1 cellular context compared by ENCODE assay signal in the genomic region with DNA sequence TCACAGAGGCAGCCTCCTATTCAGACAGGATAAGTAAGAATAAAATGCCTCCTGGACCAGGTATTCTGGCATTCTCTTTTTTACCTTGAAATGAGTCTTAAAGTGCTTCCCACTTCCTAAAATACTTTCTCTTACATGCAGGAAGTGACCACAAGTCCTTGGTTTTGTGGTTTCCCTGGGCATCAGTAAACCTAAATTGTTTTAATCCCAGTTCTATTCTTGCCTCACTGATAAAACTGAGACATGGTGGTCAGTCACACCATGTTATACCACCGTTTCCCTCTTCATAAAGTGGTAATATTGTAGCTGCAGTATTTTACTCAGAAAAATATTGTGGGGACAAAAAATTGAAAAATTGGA.
TF ChIP-seq lines count a peak whose summit lies in the region.

No MANE protein-coding gene starts in this region.

TF ChIP-seq in WTC11, 78 proteins besides CTCF, POLR2A, EP300 and RAD21:
- TF ChIP-seq, protein P1, sequence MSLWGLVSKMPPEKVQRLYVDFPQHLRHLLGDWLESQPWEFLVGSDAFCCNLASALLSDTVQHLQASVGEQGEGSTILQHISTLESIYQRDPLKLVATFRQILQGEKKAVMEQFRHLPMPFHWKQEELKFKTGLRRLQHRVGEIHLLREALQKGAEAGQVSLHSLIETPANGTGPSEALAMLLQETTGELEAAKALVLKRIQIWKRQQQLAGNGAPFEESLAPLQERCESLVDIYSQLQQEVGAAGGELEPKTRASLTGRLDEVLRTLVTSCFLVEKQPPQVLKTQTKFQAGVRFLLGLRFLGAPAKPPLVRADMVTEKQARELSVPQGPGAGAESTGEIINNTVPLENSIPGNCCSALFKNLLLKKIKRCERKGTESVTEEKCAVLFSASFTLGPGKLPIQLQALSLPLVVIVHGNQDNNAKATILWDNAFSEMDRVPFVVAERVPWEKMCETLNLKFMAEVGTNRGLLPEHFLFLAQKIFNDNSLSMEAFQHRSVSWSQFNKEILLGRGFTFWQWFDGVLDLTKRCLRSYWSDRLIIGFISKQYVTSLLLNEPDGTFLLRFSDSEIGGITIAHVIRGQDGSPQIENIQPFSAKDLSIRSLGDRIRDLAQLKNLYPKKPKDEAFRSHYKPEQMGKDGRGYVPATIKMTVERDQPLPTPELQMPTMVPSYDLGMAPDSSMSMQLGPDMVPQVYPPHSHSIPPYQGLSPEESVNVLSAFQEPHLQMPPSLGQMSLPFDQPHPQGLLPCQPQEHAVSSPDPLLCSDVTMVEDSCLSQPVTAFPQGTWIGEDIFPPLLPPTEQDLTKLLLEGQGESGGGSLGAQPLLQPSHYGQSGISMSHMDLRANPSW (CRISPR knock-in tag; conservative IDR thresholded peaks at IDR 0.05; ENCODE audit: low read depth) = no peak
- TF ChIP-seq ESRRA (CRISPR knock-in tag; IDR thresholded peaks at IDR 0.05; ENCODE audit: borderline replicate concordance) = no peak
- TF ChIP-seq, protein P2, sequence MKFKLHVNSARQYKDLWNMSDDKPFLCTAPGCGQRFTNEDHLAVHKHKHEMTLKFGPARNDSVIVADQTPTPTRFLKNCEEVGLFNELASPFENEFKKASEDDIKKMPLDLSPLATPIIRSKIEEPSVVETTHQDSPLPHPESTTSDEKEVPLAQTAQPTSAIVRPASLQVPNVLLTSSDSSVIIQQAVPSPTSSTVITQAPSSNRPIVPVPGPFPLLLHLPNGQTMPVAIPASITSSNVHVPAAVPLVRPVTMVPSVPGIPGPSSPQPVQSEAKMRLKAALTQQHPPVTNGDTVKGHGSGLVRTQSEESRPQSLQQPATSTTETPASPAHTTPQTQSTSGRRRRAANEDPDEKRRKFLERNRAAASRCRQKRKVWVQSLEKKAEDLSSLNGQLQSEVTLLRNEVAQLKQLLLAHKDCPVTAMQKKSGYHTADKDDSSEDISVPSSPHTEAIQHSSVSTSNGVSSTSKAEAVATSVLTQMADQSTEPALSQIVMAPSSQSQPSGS (CRISPR knock-in tag; IDR thresholded peaks at IDR 0.05; ENCODE audit: borderline replicate concordance, low read depth) = no peak
- no peak for TF ChIP-seq ZNF396 (CRISPR knock-in tag; IDR thresholded peaks at IDR 0.05; ENCODE audit: borderline replicate concordance)
- TF ChIP-seq, protein P3, sequence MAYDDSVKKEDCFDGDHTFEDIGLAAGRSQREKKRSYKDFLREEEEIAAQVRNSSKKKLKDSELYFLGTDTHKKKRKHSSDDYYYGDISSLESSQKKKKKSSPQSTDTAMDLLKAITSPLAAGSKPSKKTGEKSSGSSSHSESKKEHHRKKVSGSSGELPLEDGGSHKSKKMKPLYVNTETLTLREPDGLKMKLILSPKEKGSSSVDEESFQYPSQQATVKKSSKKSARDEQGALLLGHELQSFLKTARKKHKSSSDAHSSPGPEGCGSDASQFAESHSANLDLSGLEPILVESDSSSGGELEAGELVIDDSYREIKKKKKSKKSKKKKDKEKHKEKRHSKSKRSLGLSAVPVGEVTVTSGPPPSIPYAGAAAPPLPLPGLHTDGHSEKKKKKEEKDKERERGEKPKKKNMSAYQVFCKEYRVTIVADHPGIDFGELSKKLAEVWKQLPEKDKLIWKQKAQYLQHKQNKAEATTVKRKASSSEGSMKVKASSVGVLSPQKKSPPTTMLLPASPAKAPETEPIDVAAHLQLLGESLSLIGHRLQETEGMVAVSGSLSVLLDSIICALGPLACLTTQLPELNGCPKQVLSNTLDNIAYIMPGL (CRISPR knock-in tag; IDR thresholded peaks at IDR 0.05) = no peak
- TF ChIP-seq, protein P4, sequence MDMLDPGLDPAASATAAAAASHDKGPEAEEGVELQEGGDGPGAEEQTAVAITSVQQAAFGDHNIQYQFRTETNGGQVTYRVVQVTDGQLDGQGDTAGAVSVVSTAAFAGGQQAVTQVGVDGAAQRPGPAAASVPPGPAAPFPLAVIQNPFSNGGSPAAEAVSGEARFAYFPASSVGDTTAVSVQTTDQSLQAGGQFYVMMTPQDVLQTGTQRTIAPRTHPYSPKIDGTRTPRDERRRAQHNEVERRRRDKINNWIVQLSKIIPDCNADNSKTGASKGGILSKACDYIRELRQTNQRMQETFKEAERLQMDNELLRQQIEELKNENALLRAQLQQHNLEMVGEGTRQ (CRISPR knock-in tag; IDR thresholded peaks at IDR 0.05) = no peak
- no peak for TF ChIP-seq NFATC4 (CRISPR knock-in tag; IDR thresholded peaks at IDR 0.05)
- no peak for TF ChIP-seq ZNF232 (CRISPR knock-in tag; IDR thresholded peaks at IDR 0.05)
